Comparison of ENCODE assay signal across 12 cellular contexts in the genomic region with DNA sequence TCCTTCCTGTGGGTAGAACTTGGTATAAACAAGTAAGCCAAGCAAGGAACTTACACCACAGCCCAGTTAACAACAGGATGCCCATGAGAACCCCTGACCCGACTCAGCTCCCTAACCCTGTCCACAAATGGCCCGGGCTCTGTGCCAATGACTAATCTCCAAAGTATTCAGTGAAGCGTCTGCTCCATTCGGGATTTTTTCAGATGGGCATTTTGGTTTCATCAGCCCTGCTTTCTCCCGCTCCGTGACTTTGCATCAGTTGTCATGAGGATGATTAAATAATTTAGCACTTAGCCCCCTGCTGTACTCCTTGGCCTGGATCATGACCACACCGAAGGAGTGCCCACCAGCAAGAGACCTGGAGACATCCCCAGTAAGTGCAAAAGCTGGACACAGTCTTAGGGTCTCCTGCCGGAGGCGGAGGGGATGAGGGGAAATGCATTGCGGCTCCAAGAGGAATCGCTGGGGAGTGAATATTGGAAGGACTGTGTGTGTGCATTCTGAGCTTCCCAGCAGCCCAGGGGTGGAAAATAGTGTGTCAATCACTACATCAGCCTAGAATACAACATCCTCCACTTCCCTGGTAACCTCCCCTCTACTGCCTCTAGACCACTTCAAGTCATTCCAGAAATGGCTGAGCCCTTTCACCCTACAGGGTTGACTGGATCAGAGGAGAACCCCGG. TPM values are rescaled to one million over a fixed set of nuclear protein-coding genes. Genes with fewer than 3 reads are reported as not detected.
A peak's percentile ranks its signal among the peaks of the same experiment; 100 is the strongest.
DNase-seq lines count a peak whose midpoint lies in the region; ATAC-seq, FAIRE-seq and TF ChIP-seq lines count a peak whose summit lies in the region.
"Had no signal": no experiment of that assay in that cellular context is flagged by ENCODE, and none has a peak within 500 bp of the region (broad histone marks: within the 10 kb centered on the region; RNA-seq: fewer than 3 reads in every experiment).

No MANE protein-coding gene starts in this region.

- no peak overlapping the region for H3K27ac Mint-ChIP-seq in effector memory CD8-positive, alpha-beta T cell
- no peak overlapping the region for H3K27ac Mint-ChIP-seq in GM23338
- H3K27ac Mint-ChIP-seq: CD4-positive, CD25-positive, alpha-beta regulatory T cell; stimulated activated memory B cell treated with anti-CD40 and anti-IgM and Interleukin-4, amounts not matched to agents 10 μg/mL and 1 μg/mL and 100 μg/mL, for 72 hours had no signal

- TF ChIP-seq CTCF in adrenal gland (IDR thresholded peaks at IDR 0.05) (no peak), GM23338 (conservative IDR thresholded peaks at IDR 0.05; ENCODE audit: low read depth in 2 of 2) (no peak)

- TF ChIP-seq POLR2A in adrenal gland (IDR thresholded peaks at IDR 0.05): no peak
- TF ChIP-seq POLR2A in GM12892 (IDR thresholded peaks at IDR 0.05; ENCODE audit: low read depth, low read length): no peak

- H3K4me3 Mint-ChIP-seq in effector memory CD8-positive, alpha-beta T cell: no peak overlapping the region
- no peak overlapping the region for H3K4me3 Mint-ChIP-seq in GM23338
- H3K4me3 Mint-ChIP-seq: stimulated activated memory B cell treated with anti-CD40 and anti-IgM and Interleukin-4, amounts not matched to agents 10 μg/mL and 1 μg/mL and 100 μg/mL, for 72 hours had no signal

- no peaks in the 10 kb centered on the region for H3K4me1 Mint-ChIP-seq in effector memory CD8-positive, alpha-beta T cell (ENCODE audit: low read depth in 2 of 2)
- peaks cover 4% of the 10 kb centered on the region for H3K4me1 Mint-ChIP-seq in GM23338
- H3K4me1 Mint-ChIP-seq: CD4-positive, CD25-positive, alpha-beta regulatory T cell had no signal

- no peaks in the 10 kb centered on the region for H3F3A ChIP-seq in GM23338 (replicated peaks; ENCODE audit: low read depth)

- H3K4me2 ChIP-seq in GM23338: no peak overlapping the region
- H3K4me2 ChIP-seq: smooth muscle cell had no signal

- H3K4me1 ChIP-seq in adrenal gland (replicated peaks in 1 of 2) (no peaks in the 10 kb centered on the region), GM23338 (ENCODE audit: insufficient read depth) (no peaks in the 10 kb centered on the region)

- WGBS in adrenal gland, 4 donors: 38 to 63% (median 52%) methylated on average over 10 to 12 of the region's 12 CpGs

- no peaks in the 10 kb centered on the region for H3K36me3 ChIP-seq in adrenal gland (replicated peaks in 1 of 2)
- no peaks in the 10 kb centered on the region for H3K36me3 ChIP-seq in GM23338 (ENCODE audit: insufficient read depth)

- FAIRE-seq in GM12892 (lab: Jason Lieb, UNC): no peak

- H4K20me1 ChIP-seq in GM23338 (replicated peaks; ENCODE audit: insufficient read depth): no peaks in the 10 kb centered on the region

- no peak for ATAC-seq in left colon
- no peak for ATAC-seq in effector memory CD8-positive, alpha-beta T cell (replicated peaks)
- no peak for ATAC-seq in GM23338
- ATAC-seq: stimulated activated memory B cell treated with anti-CD40 and anti-IgM and Interleukin-4, amounts not matched to agents 10 μg/mL and 1 μg/mL and 100 μg/mL, for 72 hours had no signal

- no peak overlapping the region for H2AFZ ChIP-seq in GM23338

- peaks cover 0 to 2% of the 10 kb centered on the region in 2 donors for H3K9me3 Mint-ChIP-seq in effector memory CD8-positive, alpha-beta T cell
- no peaks in the 10 kb centered on the region; the same call in 2 of the 3 replicates for H3K9me3 Mint-ChIP-seq in GM23338
- H3K9me3 Mint-ChIP-seq: stimulated activated memory B cell treated with anti-CD40 and anti-IgM and Interleukin-4, amounts not matched to agents 10 μg/mL and 1 μg/mL and 100 μg/mL, for 72 hours had no signal

- H3K36me3 Mint-ChIP-seq in effector memory CD8-positive, alpha-beta T cell (ENCODE audit: insufficient read depth): no peaks in the 10 kb centered on the region
- H3K36me3 Mint-ChIP-seq in GM23338 (ENCODE audit: low read depth): no peaks in the 10 kb centered on the region
- H3K36me3 Mint-ChIP-seq: CD4-positive, CD25-positive, alpha-beta regulatory T cell; stimulated activated memory B cell treated with anti-CD40 and anti-IgM and Interleukin-4, amounts not matched to agents 10 μg/mL and 1 μg/mL and 100 μg/mL, for 72 hours had no signal

- H3K9me2 ChIP-seq in GM23338 (ENCODE audit: insufficient read depth): peaks cover 4% of the 10 kb centered on the region; the same call in 1 of the 2 replicates

- no peaks in the 10 kb centered on the region for H3K27me3 ChIP-seq in adrenal gland
- no peaks in the 10 kb centered on the region for H3K27me3 ChIP-seq in GM23338 (ENCODE audit: insufficient read depth)

- DNase-seq in A172 (ENCODE audit: low spot score) (peak; percentile 95), HK-2 (ENCODE audit: unreplicated experiment) (peak; percentile 90), adrenal gland (peak; percentile 41 to 87 (median 71)), hepatic stellate cell (ENCODE audit: low spot score) (peak; percentile 77), left colon (no peak), GM23338 (ENCODE audit: low spot score) (no peak), GM12892 (ENCODE audit: insufficient read length) (no peak)
- no peak for DNase-seq in effector memory CD8-positive, alpha-beta T cell
- DNase-seq: CD4-positive, CD25-positive, alpha-beta regulatory T cell; NCI-H2107 had no signal

- H3K4me3 ChIP-seq in adrenal gland (no peak overlapping the region), GM23338 (no peak overlapping the region)
- H3K4me3 ChIP-seq: smooth muscle cell had no signal

- intact Hi-C loops in adrenal gland (cut with DNase I): loop anchor here in 1 of 2 donors (5.0 to 10.0 kb wide), 3 partner anchors 286 to 669 kb away; no protein-coding TSS in a partner anchor
- intact Hi-C loops in left colon (cut with DNase I, micrococcal nuclease): loop anchor here in 1 of 2 donors (10.0 kb wide), 3 partner anchors 309 to 659 kb away; no protein-coding TSS in a partner anchor

- H3K27me3 Mint-ChIP-seq in effector memory CD8-positive, alpha-beta T cell: peaks cover 3 to 13% of the 10 kb centered on the region in 2 donors
- peaks cover 2% of the 10 kb centered on the region for H3K27me3 Mint-ChIP-seq in GM23338 (ENCODE audit: insufficient read depth, low read depth, poor library complexity)
- H3K27me3 Mint-ChIP-seq: CD4-positive, CD25-positive, alpha-beta regulatory T cell had no signal

- no peaks in the 10 kb centered on the region for H3K79me2 ChIP-seq in GM23338 (replicated peaks; ENCODE audit: insufficient read depth)

- no peaks in the 10 kb centered on the region for H3K9me3 ChIP-seq in adrenal gland (replicated peaks in 1 of 3)

- H3K27ac ChIP-seq in adrenal gland: no peak overlapping the region
- no peak overlapping the region for H3K27ac ChIP-seq in GM23338 (ENCODE audit: low read depth)

TF ChIP-seq in GM23338, 12 proteins besides CTCF, POLR2A, EP300 and RAD21 (continues in another document):
- TF ChIP-seq ETS1 (IDR thresholded peaks at IDR 0.05) (no peak), NANOG (IDR thresholded peaks at IDR 0.05; ENCODE audit: borderline replicate concordance) (no peak), CREB1 (CRISPR knock-in tag; IDR thresholded peaks at IDR 0.05; ENCODE audit: low read depth) (no peak), ZNF114 (CRISPR knock-in tag; IDR thresholded peaks at IDR 0.05) (no peak), JUNB (IDR thresholded peaks at IDR 0.05; ENCODE audit: unreplicated experiment) (no peak), STAT1 (IDR thresholded peaks at IDR 0.05; ENCODE audit: unreplicated experiment) (no peak), EZH2phosphoT487 (IDR thresholded peaks at IDR 0.05; ENCODE audit: unreplicated experiment) (no peak), POLR2AphosphoS5 (IDR thresholded peaks at IDR 0.05; ENCODE audit: low read depth) (no peak), REST (IDR thresholded peaks at IDR 0.05; ENCODE audit: unreplicated experiment) (no peak)

RNA-seq across cellular contexts. Expression of gene DNAH5, which starts 41.4 kb away (rescaled TPM):
- total RNA-seq in A172 (2014; rRNA removed; shearing (Covaris generic)): 2.1 and 2.2 TPM in 2 replicates
- total RNA-seq in adrenal gland: 1 to 10 TPM in 1 of 8 donors, under 1 TPM in 7; 0.06 to 1.4 (median 0.36) TPM
- under 1 TPM; 0.08 to 0.27 (median 0.17) TPM for polyA plus RNA-seq in adrenal gland
- total RNA-seq in left colon: under 1 TPM; 0.43 to 0.47 TPM
- total RNA-seq in GM23338 (2014; rRNA removed; shearing (Covaris generic)): 0.19 and 0.56 TPM in 2 replicates
- 0.97 and 1.2 TPM in 2 replicates for polyA plus RNA-seq in GM23338 (2016; fragmentation: Nextera tagmentation; extraction: Ambion mirVana)
- polyA plus RNA-seq in GM12892 (2012; ENCODE audit: missing spikeins): not detected
- total RNA-seq: CD4-positive, CD25-positive, alpha-beta regulatory T cell had no signal
- polyA plus RNA-seq: CD4-positive, CD25-positive, alpha-beta regulatory T cell had no signal

Comparison
In these comparisons a context has a peak if more than half of its experiments do, and no peak if none do; other contexts are left out.
1. DNase-seq: peak in A172 (single experiment), HK-2 (single experiment), adrenal gland (7 of 7) and hepatic stellate cell (single experiment); none in left colon (0 of 2), effector memory CD8-positive, alpha-beta T cell (0 of 3), GM23338 (single experiment) and GM12892 (single experiment).